Comparison of ENCODE assay signal across 22 cellular contexts in genomic region chr1:86748622-86749373, GRCh38. TPM values are rescaled to one million over a fixed set of nuclear protein-coding genes. Genes with fewer than 3 reads are reported as not detected.
DNase-seq lines count a peak whose midpoint lies in the region; ATAC-seq and TF ChIP-seq lines count a peak whose summit lies in the region.
"Had no signal": no experiment of that assay in that cellular context is flagged by ENCODE, and none has a peak within 500 bp of the region (broad histone marks: within the 10 kb centered on the region; RNA-seq: fewer than 3 reads in every experiment).

No MANE protein-coding gene starts in this region.

- DNase-seq in activated T-cell treated with anti-CD3 and anti-CD28 coated beads, Interleukin-2, amount 50 U/mL, for 72 hours, result no peak
- DNase-seq in activated T-cell treated with anti-CD3 and anti-CD28 coated beads, Interleukin-2, amount 50 U/mL, for 48 hours, result no peak
- DNase-seq in M059J (ENCODE audit: low read depth), result peak; percentile 7
- DNase-seq in foreskin keratinocyte, result peak in 1 of 2 donors; percentile 10
- DNase-seq in stimulated activated effector memory CD8-positive, alpha-beta T cell treated with anti-CD3 and anti-CD28 coated beads, Interleukin-12 subunit alpha, Interleukin-12 subunit beta, amount 100 ng/mL, for 72 hours (ENCODE audit: low spot score in 2 of 2), result no peak
- DNase-seq in NCI-H1105 (lab: John Stamatoyannopoulos, UW), result no peak
- DNase-seq: HCEC 1CT; IMR-90; NCI-H1092; NCI-H1436; NCI-H187; NCI-H2081 treated with DMSO at 0.1 percent for 48 hours; NCI-H2171 treated with DMSO at 0.1 percent for 48 hours; NCI-H748 treated with DMSO at 0.1 percent for 48 hours; NK-92 treated with Interleukin-12 subunit alpha and Interleukin-12 subunit beta, amount 100 ng/mL, for 24 hours; PC-9; SJCRH30 had no signal

- H3K27ac ChIP-seq in foreskin keratinocyte (no peak overlapping the region), gastroesophageal sphincter (no peak overlapping the region)
- H3K27ac ChIP-seq: KMS-11, PC-9, SJCRH30 had no signal

- no peak for TF ChIP-seq POLR2A in gastroesophageal sphincter (IDR thresholded peaks at IDR 0.05)

- H3K4me3 Mint-ChIP-seq in activated T-cell treated with anti-CD3 and anti-CD28 coated beads, Interleukin-2, amount 50 U/mL, for 72 hours, result no peak overlapping the region
- H3K4me3 Mint-ChIP-seq in stimulated activated effector memory CD8-positive, alpha-beta T cell treated with anti-CD3 and anti-CD28 coated beads, Interleukin-12 subunit alpha, Interleukin-12 subunit beta, amount 100 ng/mL, for 72 hours, result no peak overlapping the region

- WGBS in gastroesophageal sphincter (ENCODE audit: low coverage in 1 of 2), 2 donors, result 77 to 85% methylated on average over 3 to 4 of the region's 4 CpGs

- H3K4me1 ChIP-seq in foreskin keratinocyte (no peaks in the 10 kb centered on the region), gastroesophageal sphincter (no peaks in the 10 kb centered on the region)

- peaks cover 0 to 36% of the 10 kb centered on the region in 2 donors for H3K36me3 ChIP-seq in gastroesophageal sphincter

- no peak overlapping the region for H3K4me3 ChIP-seq in gastroesophageal sphincter
- H3K4me3 ChIP-seq: PC-9, SJCRH30 had no signal

- H3K27me3 Mint-ChIP-seq in activated T-cell treated with anti-CD3 and anti-CD28 coated beads, Interleukin-2, amount 50 U/mL, for 72 hours (ENCODE audit: low read depth), result no peaks in the 10 kb centered on the region

- peaks cover 13% of the 10 kb centered on the region for H3K4me1 Mint-ChIP-seq in activated T-cell treated with anti-CD3 and anti-CD28 coated beads, Interleukin-2, amount 50 U/mL, for 72 hours (ENCODE audit: low read depth)
- H3K4me1 Mint-ChIP-seq in stimulated activated effector memory CD8-positive, alpha-beta T cell treated with anti-CD3 and anti-CD28 coated beads, Interleukin-12 subunit alpha, Interleukin-12 subunit beta, amount 100 ng/mL, for 72 hours, result peaks cover 15% of the 10 kb centered on the region

- no peaks in the 10 kb centered on the region for H3K9me3 Mint-ChIP-seq in activated T-cell treated with anti-CD3 and anti-CD28 coated beads, Interleukin-2, amount 50 U/mL, for 72 hours
- no peaks in the 10 kb centered on the region for H3K9me3 Mint-ChIP-seq in stimulated activated effector memory CD8-positive, alpha-beta T cell treated with anti-CD3 and anti-CD28 coated beads, Interleukin-12 subunit alpha, Interleukin-12 subunit beta, amount 100 ng/mL, for 72 hours

- peaks cover 7% of the 10 kb centered on the region for H3K27me3 ChIP-seq in foreskin keratinocyte
- H3K27me3 ChIP-seq in gastroesophageal sphincter, result no peaks in the 10 kb centered on the region
- H3K27me3 ChIP-seq: SJCRH30 had no signal

- TF ChIP-seq CTCF in foreskin keratinocyte (conservative IDR thresholded peaks at IDR 0.05), result peak; percentile 8
- no peak for TF ChIP-seq CTCF in gastroesophageal sphincter (IDR thresholded peaks at IDR 0.05)

- H3K9me3 ChIP-seq in gastroesophageal sphincter, result no peaks in the 10 kb centered on the region
- H3K9me3 ChIP-seq: SJCRH30 had no signal

- peaks cover 0 to 4% of the 10 kb centered on the region in 2 donors for H3K36me3 Mint-ChIP-seq in activated T-cell treated with anti-CD3 and anti-CD28 coated beads, Interleukin-2, amount 50 U/mL, for 72 hours (ENCODE audit: insufficient read depth in 2 of 2)
- peaks cover 13% of the 10 kb centered on the region for H3K36me3 Mint-ChIP-seq in stimulated activated effector memory CD8-positive, alpha-beta T cell treated with anti-CD3 and anti-CD28 coated beads, Interleukin-12 subunit alpha, Interleukin-12 subunit beta, amount 100 ng/mL, for 72 hours

- ATAC-seq in activated T-cell treated with anti-CD3 and anti-CD28 coated beads, Interleukin-2, amount 50 U/mL, for 72 hours (replicated peaks in 1 of 2), result peak; percentile 20 to 34
- peak; percentile 19 for ATAC-seq in foreskin keratinocyte
- ATAC-seq in stimulated activated effector memory CD8-positive, alpha-beta T cell treated with anti-CD3 and anti-CD28 coated beads, Interleukin-12 subunit alpha, Interleukin-12 subunit beta, amount 100 ng/mL, for 72 hours, result peak; percentile 31
- ATAC-seq in HG03025 (IDR thresholded peaks at IDR 0.05; ENCODE audit: low FRiP score, unreplicated experiment), result no peak
- ATAC-seq in gastroesophageal sphincter, result no peak
- ATAC-seq: Right ventricle myocardium inferior, SK-N-SH treated with all-trans-retinoic acid at 6 μM for 48 hours had no signal

- TF ChIP-seq EP300 in gastroesophageal sphincter (IDR thresholded peaks at IDR 0.05), result no peak

- peak overlapping the region; percentile 54 for H3K27ac Mint-ChIP-seq in activated T-cell treated with anti-CD3 and anti-CD28 coated beads, Interleukin-2, amount 50 U/mL, for 72 hours
- peak overlapping the region; percentile 40 for H3K27ac Mint-ChIP-seq in stimulated activated effector memory CD8-positive, alpha-beta T cell treated with anti-CD3 and anti-CD28 coated beads, Interleukin-12 subunit alpha, Interleukin-12 subunit beta, amount 100 ng/mL, for 72 hours

RNA-seq across cellular contexts. Expression of gene SH3GLB1, which starts 44.4 kb away (rescaled TPM):
- 10 to 100 TPM; 74.3 to 77.9 TPM for total RNA-seq in activated T-cell treated with anti-CD3 and anti-CD28 coated beads, Interleukin-2, amount 50 U/mL, for 72 hours
- total RNA-seq in M059J (2014; rRNA removed; shearing (Covaris generic)), result 44.3 and 59.3 TPM in 2 replicates
- total RNA-seq in foreskin keratinocyte, result 65.5 and 71.6 TPM in 2 replicates
- 57.0 and 58.4 TPM in 2 replicates for polyA plus RNA-seq in foreskin keratinocyte
- total RNA-seq in gastroesophageal sphincter, result 10 to 100 TPM; 58.4 to 81.7 (median 77.3) TPM

Comparison
In these comparisons a context has a peak if more than half of its experiments do, and no peak if none do; other contexts are left out.
1. ATAC-seq: peak in activated T-cell treated with anti-CD3 and anti-CD28 coated beads, Interleukin-2, amount 50 U/mL, for 72 hours (2 of 2), foreskin keratinocyte (single experiment) and stimulated activated effector memory CD8-positive, alpha-beta T cell treated with anti-CD3 and anti-CD28 coated beads, Interleukin-12 subunit alpha, Interleukin-12 subunit beta, amount 100 ng/mL, for 72 hours (single experiment); none in HG03025 (single experiment) and gastroesophageal sphincter (single experiment).